Comparison of ENCODE assay signal across 14 cellular contexts in the genomic region with DNA sequence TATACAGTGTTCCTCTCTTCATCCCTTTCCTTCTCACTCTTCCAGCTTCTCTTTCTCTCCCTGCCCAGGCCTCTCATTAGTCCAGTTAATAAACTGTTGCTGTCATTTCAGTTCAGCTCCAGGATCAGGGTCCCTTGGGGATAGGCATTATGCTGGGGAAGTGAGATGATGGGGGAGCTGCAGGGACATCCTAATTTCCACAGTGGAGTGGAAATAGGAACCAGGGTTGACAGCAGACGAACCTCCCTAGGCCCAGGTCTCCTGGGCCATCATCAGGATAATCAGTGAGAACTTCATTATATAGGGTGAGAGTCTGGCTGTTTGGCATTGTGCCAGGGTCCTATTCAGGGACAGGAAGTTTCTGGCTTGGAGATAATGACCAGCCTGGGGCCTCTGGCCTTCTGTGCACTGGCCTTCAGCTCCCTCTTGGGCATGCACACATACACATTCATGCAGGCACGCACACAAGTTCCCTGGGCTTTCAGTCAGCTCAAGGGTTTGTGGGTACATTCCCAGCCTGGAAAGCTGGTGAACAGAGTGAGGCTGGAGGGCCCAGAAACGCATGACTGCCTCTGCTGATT. TPM values are rescaled to one million over a fixed set of nuclear protein-coding genes. Genes with fewer than 3 reads are reported as not detected.
DNase-seq lines count a peak whose midpoint lies in the region; ATAC-seq and TF ChIP-seq lines count a peak whose summit lies in the region.
"Had no signal": no experiment of that assay in that cellular context is flagged by ENCODE, and none has a peak within 500 bp of the region (broad histone marks: within the 10 kb centered on the region; RNA-seq: fewer than 3 reads in every experiment).

No MANE protein-coding gene starts in this region.

- H3K4me3 Mint-ChIP-seq in stimulated activated naive B cell treated with anti-CD40 and anti-IgM and Interleukin-4, amounts not matched to agents 10 μg/mL and 1 μg/mL and 100 μg/mL, for 72 hours: no peak overlapping the region
- H3K4me3 Mint-ChIP-seq: activated T-helper 1 cell treated with anti-CD3 and anti-CD28 coated beads, Interleukin-12 subunit alpha, Interleukin-12 subunit beta, Interleukin-2, Interleukin-4 antibody, amounts not matched to agents 30 ng/mL and 10 ng/mL and 1 ng/mL, durations not matched to agents 14 hours and 24 hours and 36 hours; immature natural killer cell; naive thymus-derived CD4-positive, alpha-beta T cell had no signal

- H3K27me3 Mint-ChIP-seq in stimulated activated naive B cell treated with anti-CD40 and anti-IgM and Interleukin-4, amounts not matched to agents 10 μg/mL and 1 μg/mL and 100 μg/mL, for 72 hours: no peaks in the 10 kb centered on the region
- H3K27me3 Mint-ChIP-seq: naive thymus-derived CD4-positive, alpha-beta T cell had no signal

- H3K4me1 Mint-ChIP-seq in stimulated activated naive B cell treated with anti-CD40 and anti-IgM and Interleukin-4, amounts not matched to agents 10 μg/mL and 1 μg/mL and 100 μg/mL, for 72 hours: peaks cover 10 to 14% of the 10 kb centered on the region in 2 donors

- no peaks in the 10 kb centered on the region for H3K9me3 Mint-ChIP-seq in stimulated activated naive B cell treated with anti-CD40 and anti-IgM and Interleukin-4, amounts not matched to agents 10 μg/mL and 1 μg/mL and 100 μg/mL, for 72 hours
- H3K9me3 Mint-ChIP-seq: activated T-helper 1 cell treated with anti-CD3 and anti-CD28 coated beads, Interleukin-12 subunit alpha, Interleukin-12 subunit beta, Interleukin-2, Interleukin-4 antibody, amounts not matched to agents 30 ng/mL and 10 ng/mL and 1 ng/mL, durations not matched to agents 14 hours and 24 hours and 36 hours; immature natural killer cell had no signal

- H3K27ac Mint-ChIP-seq in stimulated activated naive B cell treated with anti-CD40 and anti-IgM and Interleukin-4, amounts not matched to agents 10 μg/mL and 1 μg/mL and 100 μg/mL, for 72 hours: peak overlapping the region; percentile 47
- H3K27ac Mint-ChIP-seq: activated T-helper 1 cell treated with anti-CD3 and anti-CD28 coated beads, Interleukin-12 subunit alpha, Interleukin-12 subunit beta, Interleukin-2, Interleukin-4 antibody, amounts not matched to agents 30 ng/mL and 10 ng/mL and 1 ng/mL, durations not matched to agents 14 hours and 24 hours and 36 hours had no signal

- peak; percentile 27 to 71 for DNase-seq in NCI-H524 (lab: John Stamatoyannopoulos, UW)
- no peak for DNase-seq in NCI-H524 treated with DMSO at 0.1 percent for 48 hours (lab: John Stamatoyannopoulos, UW)
- no peak for DNase-seq in left ventricle myocardium superior
- no peak for DNase-seq in stimulated activated naive B cell treated with anti-CD40 and anti-IgM and Interleukin-4, amounts not matched to agents 10 μg/mL and 1 μg/mL and 100 μg/mL, for 72 hours
- no peak for DNase-seq in COLO829 (ENCODE audit: low spot score)
- no peak for DNase-seq in H4 (ENCODE audit: low spot score)
- DNase-seq: activated CD4-positive, alpha-beta T cell treated with anti-CD3 and anti-CD28 coated beads for 4 hours; immature natural killer cell; naive thymus-derived CD4-positive, alpha-beta T cell; stimulated activated CD4-positive, alpha-beta T cell treated with anti-CD3 and anti-CD28 coated beads, Interleukin-12 subunit alpha, Interleukin-12 subunit beta, amount 100 ng/mL, for 4 hours; upper lobe of right lung had no signal

- H3K36me3 Mint-ChIP-seq in stimulated activated naive B cell treated with anti-CD40 and anti-IgM and Interleukin-4, amounts not matched to agents 10 μg/mL and 1 μg/mL and 100 μg/mL, for 72 hours: no peaks in the 10 kb centered on the region
- H3K36me3 Mint-ChIP-seq: immature natural killer cell; naive thymus-derived CD4-positive, alpha-beta T cell had no signal

- intact Hi-C loops in left ventricle myocardium superior (cut with micrococcal nuclease): no loop called here

- ATAC-seq in SK-N-SH treated with all-trans-retinoic acid at 6 μM for 48 hours (peak; percentile 55; the same call in 2 of the 3 replicates), left ventricle myocardium superior (peak; percentile 45), GM18519 (IDR thresholded peaks at IDR 0.05; ENCODE audit: low FRiP score, unreplicated experiment) (no peak)
- ATAC-seq in stimulated activated naive B cell treated with anti-CD40 and anti-IgM and Interleukin-4, amounts not matched to agents 10 μg/mL and 1 μg/mL and 100 μg/mL, for 72 hours (replicated peaks): no peak
- ATAC-seq: naive thymus-derived CD4-positive, alpha-beta T cell; upper lobe of right lung had no signal

TF ChIP-seq in SK-N-SH treated with all-trans-retinoic acid at 6 μM for 48 hours, 23 proteins besides CTCF, POLR2A, EP300 and RAD21 (continues in another document):
- TF ChIP-seq, protein P1, sequence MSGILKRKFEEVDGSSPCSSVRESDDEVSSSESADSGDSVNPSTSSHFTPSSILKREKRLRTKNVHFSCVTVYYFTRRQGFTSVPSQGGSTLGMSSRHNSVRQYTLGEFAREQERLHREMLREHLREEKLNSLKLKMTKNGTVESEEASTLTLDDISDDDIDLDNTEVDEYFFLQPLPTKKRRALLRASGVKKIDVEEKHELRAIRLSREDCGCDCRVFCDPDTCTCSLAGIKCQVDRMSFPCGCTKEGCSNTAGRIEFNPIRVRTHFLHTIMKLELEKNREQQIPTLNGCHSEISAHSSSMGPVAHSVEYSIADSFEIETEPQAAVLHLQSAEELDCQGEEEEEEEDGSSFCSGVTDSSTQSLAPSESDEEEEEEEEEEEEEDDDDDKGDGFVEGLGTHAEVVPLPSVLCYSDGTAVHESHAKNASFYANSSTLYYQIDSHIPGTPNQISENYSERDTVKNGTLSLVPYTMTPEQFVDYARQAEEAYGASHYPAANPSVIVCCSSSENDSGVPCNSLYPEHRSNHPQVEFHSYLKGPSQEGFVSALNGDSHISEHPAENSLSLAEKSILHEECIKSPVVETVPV (CRISPR knock-in tag; IDR thresholded peaks at IDR 0.05): no peak
- no peak for TF ChIP-seq ESRRG (CRISPR knock-in tag; IDR thresholded peaks at IDR 0.05)
- TF ChIP-seq, protein P2, sequence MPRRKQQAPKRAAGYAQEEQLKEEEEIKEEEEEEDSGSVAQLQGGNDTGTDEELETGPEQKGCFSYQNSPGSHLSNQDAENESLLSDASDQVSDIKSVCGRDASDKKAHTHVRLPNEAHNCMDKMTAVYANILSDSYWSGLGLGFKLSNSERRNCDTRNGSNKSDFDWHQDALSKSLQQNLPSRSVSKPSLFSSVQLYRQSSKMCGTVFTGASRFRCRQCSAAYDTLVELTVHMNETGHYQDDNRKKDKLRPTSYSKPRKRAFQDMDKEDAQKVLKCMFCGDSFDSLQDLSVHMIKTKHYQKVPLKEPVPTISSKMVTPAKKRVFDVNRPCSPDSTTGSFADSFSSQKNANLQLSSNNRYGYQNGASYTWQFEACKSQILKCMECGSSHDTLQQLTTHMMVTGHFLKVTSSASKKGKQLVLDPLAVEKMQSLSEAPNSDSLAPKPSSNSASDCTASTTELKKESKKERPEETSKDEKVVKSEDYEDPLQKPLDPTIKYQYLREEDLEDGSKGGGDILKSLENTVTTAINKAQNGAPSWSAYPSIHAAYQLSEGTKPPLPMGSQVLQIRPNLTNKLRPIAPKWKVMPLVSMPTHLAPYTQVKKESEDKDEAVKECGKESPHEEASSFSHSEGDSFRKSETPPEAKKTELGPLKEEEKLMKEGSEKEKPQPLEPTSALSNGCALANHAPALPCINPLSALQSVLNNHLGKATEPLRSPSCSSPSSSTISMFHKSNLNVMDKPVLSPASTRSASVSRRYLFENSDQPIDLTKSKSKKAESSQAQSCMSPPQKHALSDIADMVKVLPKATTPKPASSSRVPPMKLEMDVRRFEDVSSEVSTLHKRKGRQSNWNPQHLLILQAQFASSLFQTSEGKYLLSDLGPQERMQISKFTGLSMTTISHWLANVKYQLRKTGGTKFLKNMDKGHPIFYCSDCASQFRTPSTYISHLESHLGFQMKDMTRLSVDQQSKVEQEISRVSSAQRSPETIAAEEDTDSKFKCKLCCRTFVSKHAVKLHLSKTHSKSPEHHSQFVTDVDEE (CRISPR knock-in tag; IDR thresholded peaks at IDR 0.05): peak; percentile 22; the same call in 1 of the 2 replicates
- TF ChIP-seq, protein P3, sequence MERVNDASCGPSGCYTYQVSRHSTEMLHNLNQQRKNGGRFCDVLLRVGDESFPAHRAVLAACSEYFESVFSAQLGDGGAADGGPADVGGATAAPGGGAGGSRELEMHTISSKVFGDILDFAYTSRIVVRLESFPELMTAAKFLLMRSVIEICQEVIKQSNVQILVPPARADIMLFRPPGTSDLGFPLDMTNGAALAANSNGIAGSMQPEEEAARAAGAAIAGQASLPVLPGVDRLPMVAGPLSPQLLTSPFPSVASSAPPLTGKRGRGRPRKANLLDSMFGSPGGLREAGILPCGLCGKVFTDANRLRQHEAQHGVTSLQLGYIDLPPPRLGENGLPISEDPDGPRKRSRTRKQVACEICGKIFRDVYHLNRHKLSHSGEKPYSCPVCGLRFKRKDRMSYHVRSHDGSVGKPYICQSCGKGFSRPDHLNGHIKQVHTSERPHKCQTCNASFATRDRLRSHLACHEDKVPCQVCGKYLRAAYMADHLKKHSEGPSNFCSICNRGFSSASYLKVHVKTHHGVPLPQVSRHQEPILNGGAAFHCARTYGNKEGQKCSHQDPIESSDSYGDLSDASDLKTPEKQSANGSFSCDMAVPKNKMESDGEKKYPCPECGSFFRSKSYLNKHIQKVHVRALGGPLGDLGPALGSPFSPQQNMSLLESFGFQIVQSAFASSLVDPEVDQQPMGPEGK (CRISPR knock-in tag; IDR thresholded peaks at IDR 0.05; ENCODE audit: borderline replicate concordance): no peak
- no peak for TF ChIP-seq ZNF8 (CRISPR knock-in tag; IDR thresholded peaks at IDR 0.05)
- no peak for TF ChIP-seq PPARA (CRISPR knock-in tag; IDR thresholded peaks at IDR 0.05; ENCODE audit: borderline replicate concordance)
- TF ChIP-seq ISL1 (CRISPR knock-in tag; IDR thresholded peaks at IDR 0.05): no peak
- no peak for TF ChIP-seq OSR1 (CRISPR knock-in tag; IDR thresholded peaks at IDR 0.05)
- TF ChIP-seq, protein P4, sequence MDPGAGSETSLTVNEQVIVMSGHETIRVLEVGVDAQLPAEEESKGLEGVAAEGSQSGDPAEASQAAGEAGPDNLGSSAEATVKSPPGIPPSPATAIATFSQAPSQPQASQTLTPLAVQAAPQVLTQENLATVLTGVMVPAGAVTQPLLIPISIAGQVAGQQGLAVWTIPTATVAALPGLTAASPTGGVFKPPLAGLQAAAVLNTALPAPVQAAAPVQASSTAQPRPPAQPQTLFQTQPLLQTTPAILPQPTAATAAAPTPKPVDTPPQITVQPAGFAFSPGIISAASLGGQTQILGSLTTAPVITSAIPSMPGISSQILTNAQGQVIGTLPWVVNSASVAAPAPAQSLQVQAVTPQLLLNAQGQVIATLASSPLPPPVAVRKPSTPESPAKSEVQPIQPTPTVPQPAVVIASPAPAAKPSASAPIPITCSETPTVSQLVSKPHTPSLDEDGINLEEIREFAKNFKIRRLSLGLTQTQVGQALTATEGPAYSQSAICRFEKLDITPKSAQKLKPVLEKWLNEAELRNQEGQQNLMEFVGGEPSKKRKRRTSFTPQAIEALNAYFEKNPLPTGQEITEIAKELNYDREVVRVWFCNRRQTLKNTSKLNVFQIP (CRISPR knock-in tag; IDR thresholded peaks at IDR 0.05; ENCODE audit: borderline replicate concordance, low read depth): no peak
- TF ChIP-seq SNAI2 (CRISPR knock-in tag; IDR thresholded peaks at IDR 0.05): no peak
- TF ChIP-seq GLIS3 (CRISPR knock-in tag; IDR thresholded peaks at IDR 0.05): no peak

RNA-seq across cellular contexts. Expression of a gene that starts 14.0 kb away (rescaled TPM):
- 7.7 TPM for total RNA-seq in left ventricle myocardium superior
- 1.8 and 2.5 TPM in 2 replicates for total RNA-seq in H4 (2014; rRNA removed; shearing (Covaris generic))

Comparison
In these comparisons a context has a peak if more than half of its experiments do, and no peak if none do; other contexts are left out.
1. DNase-seq: peak in NCI-H524 (2 of 2); none in NCI-H524 treated with DMSO at 0.1 percent for 48 hours (single experiment), left ventricle myocardium superior (single experiment), stimulated activated naive B cell treated with anti-CD40 and anti-IgM and Interleukin-4, amounts not matched to agents 10 μg/mL and 1 μg/mL and 100 μg/mL, for 72 hours (single experiment), COLO829 (single experiment) and H4 (single experiment).
2. ATAC-seq: peak in SK-N-SH treated with all-trans-retinoic acid at 6 μM for 48 hours (single experiment) and left ventricle myocardium superior (single experiment); none in stimulated activated naive B cell treated with anti-CD40 and anti-IgM and Interleukin-4, amounts not matched to agents 10 μg/mL and 1 μg/mL and 100 μg/mL, for 72 hours (0 of 2) and GM18519 (single experiment).